10 cellular contexts compared by ENCODE assay signal in genomic region chr2:239836021-239836765, GRCh38.
"Had no signal": no experiment of that assay in that cellular context is flagged by ENCODE, and none has a peak within 500 bp of the region (broad histone marks: within the 10 kb centered on the region; RNA-seq: fewer than 3 reads in every experiment).

No MANE protein-coding gene starts in this region.

- H3K27ac ChIP-seq: dorsolateral prefrontal cortex, gastrocnemius medialis, heart right ventricle had no signal

- H3K4me1 Mint-ChIP-seq: activated CD4-positive, alpha-beta memory T cell treated with anti-CD3 and anti-CD28 coated beads, Interleukin-2, amount 10 ng/mL, durations not matched to agents 7 days and 5 days had no signal

- H3K9me3 ChIP-seq: gastrocnemius medialis had no signal

- H3K27ac Mint-ChIP-seq: activated CD4-positive, alpha-beta memory T cell treated with anti-CD3 and anti-CD28 coated beads, Interleukin-2, amount 10 ng/mL, durations not matched to agents 7 days and 5 days; activated naive CD4-positive, alpha-beta T cell treated with anti-CD3 and anti-CD28 coated beads, Interleukin-2, amount 50 U/mL, for 72 hours had no signal

- H3K4me3 ChIP-seq: dorsolateral prefrontal cortex, gastrocnemius medialis, heart right ventricle had no signal

- H3K4me3 Mint-ChIP-seq: activated CD4-positive, alpha-beta memory T cell treated with anti-CD3 and anti-CD28 coated beads, Interleukin-2, amount 10 ng/mL, durations not matched to agents 7 days and 5 days had no signal

- H3K4me1 ChIP-seq: gastrocnemius medialis had no signal

- H3K36me3 ChIP-seq: gastrocnemius medialis, heart right ventricle had no signal

- H3K27me3 ChIP-seq: dorsolateral prefrontal cortex, gastrocnemius medialis had no signal

- DNase-seq: activated CD4-positive, alpha-beta memory T cell treated with anti-CD3 and anti-CD28 coated beads, Interleukin-2, amount 10 ng/mL, durations not matched to agents 7 days and 5 days; activated T-cell treated with anti-CD3 and anti-CD28 coated beads for 4 hours; erythroblast; gastrocnemius medialis; heart right ventricle; left colon; right cardiac atrium; SHP77 treated with DMSO at 0.1 percent for 48 hours had no signal

- ATAC-seq: activated naive CD4-positive, alpha-beta T cell treated with anti-CD3 and anti-CD28 coated beads, Interleukin-2, amount 50 U/mL, for 72 hours; gastrocnemius medialis; heart right ventricle; left colon had no signal
